ENCODE assay signal across 12 cellular contexts in the genomic region with DNA sequence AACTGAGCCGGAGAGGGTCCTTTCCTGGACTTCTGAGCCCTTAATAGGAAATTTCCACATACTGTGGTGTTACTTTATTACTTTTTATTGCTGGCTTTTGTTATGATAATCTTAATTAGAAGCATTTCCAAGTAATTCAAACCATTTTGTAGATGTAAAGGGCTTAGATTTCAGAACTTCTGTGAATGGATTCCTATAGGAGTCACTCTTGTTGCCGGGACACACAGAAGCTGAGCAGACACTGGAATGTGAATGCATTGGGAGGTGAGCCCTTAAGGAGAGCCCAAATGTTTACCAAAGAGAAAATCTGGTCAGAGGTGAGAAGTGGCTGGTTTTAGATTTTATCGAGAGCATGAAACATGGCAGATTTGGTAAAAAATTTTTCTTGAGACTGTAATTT.
DNase-seq lines count a peak whose midpoint lies in the region; ATAC-seq, FAIRE-seq and TF ChIP-seq lines count a peak whose summit lies in the region.
"Had no signal": no experiment of that assay in that cellular context is flagged by ENCODE, and none has a peak within 500 bp of the region (broad histone marks: within the 10 kb centered on the region; RNA-seq: fewer than 3 reads in every experiment).

No MANE protein-coding gene starts in this region.

- no peak overlapping the region for H2BK12ac ChIP-seq in mesenchymal stem cell (ENCODE audit: low read length in 2 of 2)

- intact Hi-C loops in posterior cingulate gyrus (cut with DNase I), result no loop called here

- no peaks in the 10 kb centered on the region for H3K9me3 ChIP-seq in HEK293 (ENCODE audit: control insufficient read depth, insufficient read depth, low read depth, low read length)
- H3K9me3 ChIP-seq in astrocyte (ENCODE audit: insufficient read depth, low read depth, low read length), result no peaks in the 10 kb centered on the region
- H3K9me3 ChIP-seq in mesenchymal stem cell (ENCODE audit: control insufficient read depth, low read length), result no peaks in the 10 kb centered on the region
- H3K9me3 ChIP-seq in stomach smooth muscle (ENCODE audit: control insufficient read depth in 2 of 2, low read length in 2 of 2), result no peaks in the 10 kb centered on the region

- no peak overlapping the region for H3K4ac ChIP-seq in mesenchymal stem cell (ENCODE audit: low read depth in 1 of 2, low read length in 2 of 2)

- no peak overlapping the region for H3K4me3 ChIP-seq in HEK293 (ENCODE audit: low read depth, low read length)
- H3K4me3 ChIP-seq in astrocyte (ENCODE audit: insufficient read depth, low read depth, low read length), result no peak overlapping the region
- no peak overlapping the region for H3K4me3 ChIP-seq in mesenchymal stem cell (ENCODE audit: insufficient read depth in 1 of 2, low read depth in 1 of 2, low read length in 2 of 2)
- no peak overlapping the region for H3K4me3 ChIP-seq in stomach smooth muscle (ENCODE audit: low read length in 2 of 2)

- H3K27ac ChIP-seq in HEK293 (ENCODE audit: extremely low read depth, low read depth, low read length) (no peak overlapping the region), astrocyte (ENCODE audit: low read depth, low read length) (peak overlapping the region; percentile 35), mesenchymal stem cell (ENCODE audit: low read length, poor library complexity, severe bottlenecking) (no peak overlapping the region), stomach smooth muscle (ENCODE audit: low read length) (peak overlapping the region; percentile 64)

- H3K4me3 Mint-ChIP-seq in astrocyte (ENCODE audit: unreplicated experiment), result peak overlapping the region; percentile 11

- POLR2A ChIA-PET in HEK293 (lab: Yijun Ruan, JAX), result no interaction called here

- H3K27ac Mint-ChIP-seq in astrocyte (ENCODE audit: unreplicated experiment), result peak overlapping the region; percentile 70

- no peaks in the 10 kb centered on the region for H3K27me3 ChIP-seq in astrocyte (ENCODE audit: insufficient read depth, low read length)
- no peaks in the 10 kb centered on the region for H3K27me3 ChIP-seq in mesenchymal stem cell (ENCODE audit: control insufficient read depth in 1 of 2, insufficient read depth in 1 of 2, low read length in 2 of 2)
- H3K27me3 ChIP-seq in stomach smooth muscle (ENCODE audit: control insufficient read depth in 1 of 2, insufficient read depth in 2 of 2, low read length in 2 of 2), result no peaks in the 10 kb centered on the region

- no peaks in the 10 kb centered on the region for H3K27me3 Mint-ChIP-seq in astrocyte (ENCODE audit: low read depth, unreplicated experiment)

- 49% methylated on average over 2 of the region's 3 CpGs for WGBS in mesenchymal stem cell

- H4K91ac ChIP-seq in mesenchymal stem cell (ENCODE audit: low read length), result no peak overlapping the region

- no peak for FAIRE-seq in astrocyte (lab: Jason Lieb, UNC)
- FAIRE-seq: GM12892 had no signal

- H2AFZ ChIP-seq in astrocyte (ENCODE audit: low read depth, low read length) (no peak overlapping the region), mesenchymal stem cell (ENCODE audit: low read depth, low read length) (no peak overlapping the region)

- no peak for DNase-seq in astrocyte (ENCODE audit: low read depth)
- DNase-seq in mesenchymal stem cell, result peak; percentile 56
- DNase-seq in pons (ENCODE audit: low spot score), result no peak
- no peak for DNase-seq in posterior cingulate gyrus
- no peak for DNase-seq in GM20000 (ENCODE audit: low spot score)
- DNase-seq: NCI-H146; NK-92 treated with Interleukin-12 subunit alpha and Interleukin-12 subunit beta, amount 100 ng/mL, for 24 hours; T1000 had no signal

- peaks cover 72% of the 10 kb centered on the region for H4K20me1 ChIP-seq in astrocyte (ENCODE audit: insufficient read depth, low read length)

- H3K36me3 ChIP-seq in HEK293 (ENCODE audit: control insufficient read depth in 2 of 2, insufficient read depth in 1 of 2, low read length in 2 of 2) (no peaks in the 10 kb centered on the region), astrocyte (ENCODE audit: insufficient read depth, low read length) (peaks cover 15% of the 10 kb centered on the region), mesenchymal stem cell (ENCODE audit: control insufficient read depth in 1 of 2, insufficient read depth in 2 of 2, low read depth in 1 of 2, low read length in 2 of 2) (peaks cover 21 to 46% of the 10 kb centered on the region in 2 experiments), stomach smooth muscle (ENCODE audit: control insufficient read depth in 2 of 2, insufficient read depth in 2 of 2, low read length in 2 of 2) (no peaks in the 10 kb centered on the region)

- H3K4me2 ChIP-seq in astrocyte (ENCODE audit: low read length) (peak overlapping the region; percentile 12), mesenchymal stem cell (ENCODE audit: low read length, poor library complexity, severe bottlenecking) (no peak overlapping the region)

- H3K4me1 ChIP-seq in HEK293 (ENCODE audit: control insufficient read depth, insufficient read depth, low read length) (peaks cover 19% of the 10 kb centered on the region), astrocyte (ENCODE audit: insufficient read depth, low read length) (peaks cover 54% of the 10 kb centered on the region), mesenchymal stem cell (ENCODE audit: control insufficient read depth, insufficient read depth, low read depth, low read length) (peaks cover 8% of the 10 kb centered on the region), stomach smooth muscle (ENCODE audit: control insufficient read depth, insufficient read depth, low read length) (peaks cover 24% of the 10 kb centered on the region)

- TF ChIP-seq CTCF in HEK293 (tag by site-specific recombination; IDR thresholded peaks at IDR 0.05) (no peak), astrocyte (IDR thresholded peaks at IDR 0.05; ENCODE audit: insufficient read depth, low read depth, low read length) (no peak), GM20000 (IDR thresholded peaks at IDR 0.05; ENCODE audit: extremely low read depth, missing control alignments) (no peak)

- H3K79me2 ChIP-seq in astrocyte (ENCODE audit: insufficient read depth, low read length), result peaks cover 89% of the 10 kb centered on the region

- H3K14ac ChIP-seq in mesenchymal stem cell (ENCODE audit: low read length in 2 of 2), result no peak overlapping the region

- no peak overlapping the region for H2BK15ac ChIP-seq in mesenchymal stem cell (ENCODE audit: low read depth, poor library complexity, severe bottlenecking)

- H3K36me3 Mint-ChIP-seq in astrocyte (ENCODE audit: low read depth, unreplicated experiment), result peaks cover 21% of the 10 kb centered on the region

- H2AK5ac ChIP-seq in mesenchymal stem cell (ENCODE audit: low read length, severe bottlenecking), result no peak overlapping the region

- no peak for ATAC-seq in GM18519 (IDR thresholded peaks at IDR 0.05; ENCODE audit: low FRiP score, unreplicated experiment)

- no peak overlapping the region for H3K18ac ChIP-seq in mesenchymal stem cell (ENCODE audit: low read depth in 1 of 2, low read length in 2 of 2)

- no peak overlapping the region for H2BK120ac ChIP-seq in mesenchymal stem cell (ENCODE audit: low read depth, low read length)

- H3K9ac ChIP-seq in astrocyte (ENCODE audit: low read length) (peak overlapping the region; percentile 43), mesenchymal stem cell (ENCODE audit: low read length) (peak overlapping the region; percentile 83), stomach smooth muscle (ENCODE audit: low read length in 2 of 2) (peak overlapping the region; percentile 48 to 61)

- CTCF ChIA-PET in HEK293 (lab: Yijun Ruan, JAX), result no interaction called here

- no peak overlapping the region for H4K8ac ChIP-seq in mesenchymal stem cell (ENCODE audit: low read length)

- H3K4me1 Mint-ChIP-seq in astrocyte (ENCODE audit: low read depth, unreplicated experiment), result peaks cover 54% of the 10 kb centered on the region

- H3K23ac ChIP-seq in mesenchymal stem cell (ENCODE audit: low read length in 2 of 2), result no peak overlapping the region

- H3K9me3 Mint-ChIP-seq in astrocyte (ENCODE audit: unreplicated experiment), result no peaks in the 10 kb centered on the region

- H3K79me1 ChIP-seq in mesenchymal stem cell (replicated peaks; ENCODE audit: low read length, poor library complexity, severe bottlenecking), result peaks cover 11% of the 10 kb centered on the region

- no peak overlapping the region for H2BK5ac ChIP-seq in mesenchymal stem cell (ENCODE audit: low read depth, low read length, poor library complexity, severe bottlenecking)

TF ChIP-seq in HEK293, 187 proteins besides CTCF, POLR2A, EP300 and RAD21 (continues in another document):
- TF ChIP-seq ZNF214 (tag by site-specific recombination; IDR thresholded peaks at IDR 0.05; ENCODE audit: borderline replicate concordance) (no peak), GLIS2 (tag by site-specific recombination; IDR thresholded peaks at IDR 0.05) (no peak), ZBTB8A (tag by site-specific recombination; IDR thresholded peaks at IDR 0.05) (no peak)
- TF ChIP-seq, protein P1, sequence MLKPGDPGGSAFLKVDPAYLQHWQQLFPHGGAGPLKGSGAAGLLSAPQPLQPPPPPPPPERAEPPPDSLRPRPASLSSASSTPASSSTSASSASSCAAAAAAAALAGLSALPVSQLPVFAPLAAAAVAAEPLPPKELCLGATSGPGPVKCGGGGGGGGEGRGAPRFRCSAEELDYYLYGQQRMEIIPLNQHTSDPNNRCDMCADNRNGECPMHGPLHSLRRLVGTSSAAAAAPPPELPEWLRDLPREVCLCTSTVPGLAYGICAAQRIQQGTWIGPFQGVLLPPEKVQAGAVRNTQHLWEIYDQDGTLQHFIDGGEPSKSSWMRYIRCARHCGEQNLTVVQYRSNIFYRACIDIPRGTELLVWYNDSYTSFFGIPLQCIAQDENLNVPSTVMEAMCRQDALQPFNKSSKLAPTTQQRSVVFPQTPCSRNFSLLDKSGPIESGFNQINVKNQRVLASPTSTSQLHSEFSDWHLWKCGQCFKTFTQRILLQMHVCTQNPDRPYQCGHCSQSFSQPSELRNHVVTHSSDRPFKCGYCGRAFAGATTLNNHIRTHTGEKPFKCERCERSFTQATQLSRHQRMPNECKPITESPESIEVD (tag by site-specific recombination; IDR thresholded peaks at IDR 0.05), result peak; percentile 73
- TF ChIP-seq, protein P2, sequence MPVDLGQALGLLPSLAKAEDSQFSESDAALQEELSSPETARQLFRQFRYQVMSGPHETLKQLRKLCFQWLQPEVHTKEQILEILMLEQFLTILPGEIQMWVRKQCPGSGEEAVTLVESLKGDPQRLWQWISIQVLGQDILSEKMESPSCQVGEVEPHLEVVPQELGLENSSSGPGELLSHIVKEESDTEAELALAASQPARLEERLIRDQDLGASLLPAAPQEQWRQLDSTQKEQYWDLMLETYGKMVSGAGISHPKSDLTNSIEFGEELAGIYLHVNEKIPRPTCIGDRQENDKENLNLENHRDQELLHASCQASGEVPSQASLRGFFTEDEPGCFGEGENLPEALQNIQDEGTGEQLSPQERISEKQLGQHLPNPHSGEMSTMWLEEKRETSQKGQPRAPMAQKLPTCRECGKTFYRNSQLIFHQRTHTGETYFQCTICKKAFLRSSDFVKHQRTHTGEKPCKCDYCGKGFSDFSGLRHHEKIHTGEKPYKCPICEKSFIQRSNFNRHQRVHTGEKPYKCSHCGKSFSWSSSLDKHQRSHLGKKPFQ (tag by site-specific recombination; IDR thresholded peaks at IDR 0.05), result no peak

Comparison
In these comparisons a context has a peak if more than half of its experiments do, and no peak if none do; other contexts are left out.
1. H3K27ac ChIP-seq: peak in astrocyte (single experiment) and stomach smooth muscle (single experiment); none in HEK293 (single experiment) and mesenchymal stem cell (single experiment).
2. Peak in every context shown above with its lines, with median percentiles within 50 percentile points of each other: H3K9ac ChIP-seq.